In genomic region chr7:36931892-36932291, GRCh38 we compare ENCODE assay signal across 40 cellular contexts.
"Had no signal": no experiment of that assay in that cellular context is flagged by ENCODE, and none has a peak within 500 bp of the region (broad histone marks: within the 10 kb centered on the region; RNA-seq: fewer than 3 reads in every experiment).

No MANE protein-coding gene starts in this region.

- H3K4me1 Mint-ChIP-seq: activated naive CD8-positive, alpha-beta T cell treated with anti-CD3 and anti-CD28 coated beads for 36 hours; activated naive CD8-positive, alpha-beta T cell treated with anti-CD3 and anti-CD28 coated beads, Interleukin-2, amount 10 ng/mL, durations not matched to agents 7 days and 5 days; activated naive CD8-positive, alpha-beta T cell treated with anti-CD3 and anti-CD28 coated beads, Interleukin-2, amount 50 U/mL, for 24 hours had no signal

- H3K27ac ChIP-seq: adrenal gland, ascending aorta, body of pancreas, brain microvascular endothelial cell, breast epithelium, cardiac muscle cell had no signal

- H3K4me3 Mint-ChIP-seq: activated naive CD4-positive, alpha-beta T cell treated with anti-CD3 and anti-CD28 coated beads for 36 hours; activated naive CD4-positive, alpha-beta T cell treated with anti-CD3 and anti-CD28 coated beads, Interleukin-2, amount 10 ng/mL, durations not matched to agents 7 days and 5 days; activated naive CD4-positive, alpha-beta T cell treated with anti-CD3 and anti-CD28 coated beads, Interleukin-2, amount 50 U/mL, for 24 hours; activated naive CD8-positive, alpha-beta T cell; activated naive CD8-positive, alpha-beta T cell treated with anti-CD3 and anti-CD28 coated beads for 36 hours; activated naive CD8-positive, alpha-beta T cell treated with anti-CD3 and anti-CD28 coated beads, Interleukin-2, amount 10 ng/mL, durations not matched to agents 7 days and 5 days; activated naive CD8-positive, alpha-beta T cell treated with anti-CD3 and anti-CD28 coated beads, Interleukin-2, amount 50 U/mL, for 24 hours; activated T-cell treated with anti-CD3 and anti-CD28 coated beads, Interleukin-2, amount 50 U/mL, for 24 hours; activated T-cell treated with anti-CD3 and anti-CD28 coated beads, Interleukin-2, amount 50 U/mL, for 4 hours; activated T-cell treated with anti-CD3 and anti-CD28 coated beads, Interleukin-2, amount 50 U/mL, for 72 hours; activated T-helper 1 cell treated with anti-CD3 and anti-CD28 coated beads, Interleukin-12 subunit alpha, Interleukin-12 subunit beta, Interleukin-2, Interleukin-4 antibody, amounts not matched to agents 30 ng/mL and 10 ng/mL and 1 ng/mL, durations not matched to agents 14 hours and 24 hours and 36 hours; activated T-helper 17 cell treated with anti-CD3 and anti-CD28 coated beads, Interleukin-2, amount 50 U/mL, for 72 hours; brain; central memory CD8-positive, alpha-beta T cell had no signal

- H3K27me3 ChIP-seq: adrenal gland, ascending aorta, body of pancreas, brain microvascular endothelial cell, breast epithelium, cardiac muscle cell had no signal

- ATAC-seq: activated naive CD4-positive, alpha-beta T cell treated with anti-CD3 and anti-CD28 coated beads, Interleukin-2, amount 50 U/mL, for 72 hours; activated naive CD8-positive, alpha-beta T cell treated with anti-CD3 and anti-CD28 coated beads, Interleukin-2, amount 50 U/mL, for 24 hours; activated T-cell treated with anti-CD3 and anti-CD28 coated beads, Interleukin-2, amount 50 U/mL, for 4 hours; activated T-cell treated with anti-CD3 and anti-CD28 coated beads, Interleukin-2, amount 50 U/mL, for 72 hours; activated T-helper 17 cell treated with anti-CD3 and anti-CD28 coated beads, Interleukin-2, amount 50 U/mL, for 72 hours; body of pancreas had no signal

- DNase-seq: activated effector memory CD4-positive, alpha-beta T cell treated with anti-CD3 and anti-CD28 coated beads, Interleukin-2, amount 50 U/mL, for 16 hours; activated effector memory CD4-positive, alpha-beta T cell treated with Interleukin-2 at 50 U/mL for 16 hours; activated gamma-delta T cell; activated gamma-delta T cell treated with Interleukin-2 at 50 U/mL for 16 hours; activated naive CD4-positive, alpha-beta T cell; activated naive CD4-positive, alpha-beta T cell treated with anti-CD3 and anti-CD28 coated beads for 36 hours; activated naive CD4-positive, alpha-beta T cell treated with anti-CD3 and anti-CD28 coated beads, Interleukin-2, amount 10 ng/mL, durations not matched to agents 7 days and 5 days; activated naive CD4-positive, alpha-beta T cell treated with anti-CD3 and anti-CD28 coated beads, Interleukin-2, amount 50 U/mL, for 16 hours; activated naive CD4-positive, alpha-beta T cell treated with Interleukin-2 at 50 U/mL for 16 hours; activated naive CD8-positive, alpha-beta T cell treated with anti-CD3 and anti-CD28 coated beads for 36 hours; activated naive CD8-positive, alpha-beta T cell treated with anti-CD3 and anti-CD28 coated beads, Interleukin-2, amount 10 ng/mL, durations not matched to agents 7 days and 5 days; activated naive CD8-positive, alpha-beta T cell treated with anti-CD3 and anti-CD28 coated beads, Interleukin-2, amount 50 U/mL, for 24 hours; activated T-cell treated with anti-CD3 and anti-CD28 coated beads, Interleukin-2, amount 50 U/mL, for 1 hour; activated T-cell treated with anti-CD3 and anti-CD28 coated beads, Interleukin-2, amount 50 U/mL, for 24 hours; activated T-cell treated with anti-CD3 and anti-CD28 coated beads, Interleukin-2, amount 50 U/mL, for 4 hours; activated T-cell treated with anti-CD3 and anti-CD28 coated beads, Interleukin-2, amount 50 U/mL, for 48 hours; activated T-cell treated with anti-CD3 and anti-CD28 coated beads, Interleukin-2, amount 50 U/mL, for 72 hours; adrenal gland; amniotic stem cell; amygdala; anterior cingulate cortex; aorta; body of pancreas; brain microvascular endothelial cell; caudate nucleus; central memory CD4-positive, alpha-beta T cell; cerebellar nuclear complex had no signal

- H3K36me3 ChIP-seq: adrenal gland, ascending aorta, brain microvascular endothelial cell, breast epithelium, cardiac muscle cell had no signal

- H3K27me3 Mint-ChIP-seq: activated naive CD4-positive, alpha-beta T cell treated with anti-CD3 and anti-CD28 coated beads, Interleukin-2, amount 10 ng/mL, durations not matched to agents 7 days and 5 days; activated naive CD4-positive, alpha-beta T cell treated with anti-CD3 and anti-CD28 coated beads, Interleukin-2, amount 50 U/mL, for 24 hours; activated naive CD8-positive, alpha-beta T cell; activated naive CD8-positive, alpha-beta T cell treated with anti-CD3 and anti-CD28 coated beads for 36 hours; activated naive CD8-positive, alpha-beta T cell treated with anti-CD3 and anti-CD28 coated beads, Interleukin-2, amount 10 ng/mL, durations not matched to agents 7 days and 5 days; activated naive CD8-positive, alpha-beta T cell treated with anti-CD3 and anti-CD28 coated beads, Interleukin-2, amount 50 U/mL, for 24 hours; activated T-cell treated with anti-CD3 and anti-CD28 coated beads, Interleukin-2, amount 50 U/mL, for 24 hours; activated T-helper 17 cell treated with anti-CD3 and anti-CD28 coated beads, Interleukin-2, amount 50 U/mL, for 72 hours; brain; central memory CD8-positive, alpha-beta T cell had no signal

- H3K4me1 ChIP-seq: adrenal gland, ascending aorta, breast epithelium had no signal

- FAIRE-seq: astrocyte, bronchial epithelial cell had no signal

- H3K4me3 ChIP-seq: adrenal gland, ascending aorta, body of pancreas, breast epithelium, cardiac muscle cell had no signal

- H3K27ac Mint-ChIP-seq: activated naive CD4-positive, alpha-beta T cell treated with anti-CD3 and anti-CD28 coated beads for 36 hours; activated naive CD4-positive, alpha-beta T cell treated with anti-CD3 and anti-CD28 coated beads, Interleukin-2, amount 10 ng/mL, durations not matched to agents 7 days and 5 days; activated naive CD4-positive, alpha-beta T cell treated with anti-CD3 and anti-CD28 coated beads, Interleukin-2, amount 50 U/mL, for 72 hours; activated naive CD8-positive, alpha-beta T cell; activated naive CD8-positive, alpha-beta T cell treated with anti-CD3 and anti-CD28 coated beads for 36 hours; activated naive CD8-positive, alpha-beta T cell treated with anti-CD3 and anti-CD28 coated beads, Interleukin-2, amount 10 ng/mL, durations not matched to agents 7 days and 5 days; activated naive CD8-positive, alpha-beta T cell treated with anti-CD3 and anti-CD28 coated beads, Interleukin-2, amount 50 U/mL, for 24 hours; activated T-cell treated with anti-CD3 and anti-CD28 coated beads, Interleukin-2, amount 50 U/mL, for 24 hours; activated T-cell treated with anti-CD3 and anti-CD28 coated beads, Interleukin-2, amount 50 U/mL, for 72 hours; activated T-helper 1 cell treated with anti-CD3 and anti-CD28 coated beads, Interleukin-12 subunit alpha, Interleukin-12 subunit beta, Interleukin-2, Interleukin-4 antibody, amounts not matched to agents 30 ng/mL and 10 ng/mL and 1 ng/mL, durations not matched to agents 14 hours and 24 hours and 36 hours; activated T-helper 17 cell treated with anti-CD3 and anti-CD28 coated beads, Interleukin-2, amount 50 U/mL, for 72 hours; activated T-helper 2 cell treated with anti-CD3 and anti-CD28 coated beads, Interferon-gamma antibody, Interleukin-2, Interleukin-4, amounts not matched to agents 10 μg/mL and 5 μg/mL and 100 μg/mL, durations not matched to agents 14 hours and 24 hours and 36 hours; brain had no signal
